ENCODE assay signal across 9 cellular contexts in genomic region chr11:8206251-8207079, GRCh38. TPM values are rescaled to one million over a fixed set of nuclear protein-coding genes. Genes with fewer than 3 reads are reported as not detected.
A peak's percentile ranks its signal among the peaks of the same experiment; 100 is the strongest.
DNase-seq lines count a peak whose midpoint lies in the region; ATAC-seq and TF ChIP-seq lines count a peak whose summit lies in the region.
"Had no signal": no experiment of that assay in that cellular context is flagged by ENCODE, and none has a peak within 500 bp of the region (broad histone marks: within the 10 kb centered on the region; RNA-seq: fewer than 3 reads in every experiment).

No MANE protein-coding gene starts in this region.

- H3K27me3 ChIP-seq in body of pancreas = peaks cover 0 to 10% of the 10 kb centered on the region in 2 donors
- H3K27me3 ChIP-seq in transverse colon = peaks cover 8% of the 10 kb centered on the region

- peaks cover 5% of the 10 kb centered on the region for H3K4me1 Mint-ChIP-seq in activated T-cell treated with anti-CD3 and anti-CD28 coated beads, Interleukin-2, amount 50 U/mL, for 4 hours (ENCODE audit: low read depth)

- in situ Hi-C loops in transverse colon (cut with MboI; ENCODE audit: low pct_ligation_motif_present in 1 of 4, low pct_unique_long_range_greater_than_20kb in 1 of 4, low sequenced_read_pairs in 3 of 4) = no loop called here

- no peaks in the 10 kb centered on the region for H3K9me3 Mint-ChIP-seq in activated T-cell treated with anti-CD3 and anti-CD28 coated beads, Interleukin-2, amount 50 U/mL, for 4 hours

- peak overlapping the region; percentile 9 for H3K4me3 Mint-ChIP-seq in activated T-cell treated with anti-CD3 and anti-CD28 coated beads, Interleukin-2, amount 50 U/mL, for 4 hours

- no peak for DNase-seq in activated T-cell treated with anti-CD3 and anti-CD28 coated beads, Interleukin-2, amount 50 U/mL, for 4 hours
- no peak for DNase-seq in activated T-cell treated with anti-CD3 and anti-CD28 coated beads, Interleukin-2, amount 50 U/mL, for 1 hour
- DNase-seq in body of pancreas (peak; percentile 54 to 76 (median 60)), medulla oblongata (ENCODE audit: extremely low spot score) (peak; percentile 83), transverse colon (no peak), HCEC 1CT (no peak), NCI-H2196 (lab: John Stamatoyannopoulos, UW; ENCODE audit: unreplicated experiment) (no peak)

- H3K36me3 Mint-ChIP-seq in activated T-cell treated with anti-CD3 and anti-CD28 coated beads, Interleukin-2, amount 50 U/mL, for 4 hours (ENCODE audit: insufficient read depth) = no peaks in the 10 kb centered on the region

- no peak for TF ChIP-seq EP300 in transverse colon (IDR thresholded peaks at IDR 0.05; ENCODE audit: low read depth)

- peak in 1 of 2 donors; percentile 28 for ATAC-seq in activated T-cell treated with anti-CD3 and anti-CD28 coated beads, Interleukin-2, amount 50 U/mL, for 4 hours
- peak; percentile 85 for ATAC-seq in body of pancreas
- ATAC-seq in GM18520 (IDR thresholded peaks at IDR 0.05; ENCODE audit: unreplicated experiment) = no peak

- no peak overlapping the region for H3K4me3 ChIP-seq in body of pancreas
- H3K4me3 ChIP-seq in transverse colon = no peak overlapping the region

- no peaks in the 10 kb centered on the region for H3K36me3 ChIP-seq in body of pancreas (replicated peaks in 1 of 2; ENCODE audit: insufficient read depth in 1 of 2, low read depth in 2 of 2)
- H3K36me3 ChIP-seq in transverse colon = no peaks in the 10 kb centered on the region

- peaks cover 14% of the 10 kb centered on the region for H3K4me1 ChIP-seq in body of pancreas
- peaks cover 0 to 5% (median 0%) of the 10 kb centered on the region in 4 donors for H3K4me1 ChIP-seq in transverse colon

- peaks cover 42% of the 10 kb centered on the region for H3K27me3 Mint-ChIP-seq in activated T-cell treated with anti-CD3 and anti-CD28 coated beads, Interleukin-2, amount 50 U/mL, for 4 hours (ENCODE audit: low read depth)

- TF ChIP-seq POLR2A in body of pancreas (IDR thresholded peaks at IDR 0.05) (no peak), transverse colon (IDR thresholded peaks at IDR 0.05) (no peak)

- intact Hi-C loops in body of pancreas (cut with DNase I) = no loop called here
- intact Hi-C loops in transverse colon (cut with DNase I; ENCODE audit: low total_unique reads) = no loop called here

- H3K27ac ChIP-seq in body of pancreas = peak overlapping the region in 1 of 4 donors; percentile 54
- peak overlapping the region; percentile 46 to 68 (median 48) for H3K27ac ChIP-seq in transverse colon

- H3K9me3 ChIP-seq in body of pancreas = no peaks in the 10 kb centered on the region
- no peaks in the 10 kb centered on the region for H3K9me3 ChIP-seq in transverse colon

- WGBS in body of pancreas, 2 donors = 5 to 11% methylated on average over 17 to 31 of the region's 31 CpGs
- 38 to 61% methylated on average over 9 to 30 of the region's 31 CpGs for WGBS in transverse colon (ENCODE audit: low coverage in 1 of 2), 2 donors

- TF ChIP-seq CTCF in body of pancreas (IDR thresholded peaks at IDR 0.05) = no peak
- TF ChIP-seq CTCF in transverse colon (IDR thresholded peaks at IDR 0.05) = no peak

RNA-seq across cellular contexts. Expression of gene RIC3, which starts 37.6 kb away (rescaled TPM):
- 10 to 100 TPM; 14.5 to 16.6 (median 15.2) TPM for total RNA-seq in activated T-cell treated with anti-CD3 and anti-CD28 coated beads, Interleukin-2, amount 50 U/mL, for 4 hours
- total RNA-seq in body of pancreas (10 to 100 TPM; 40.0 to 44.5 TPM), transverse colon (10 to 100 TPM in 2 of 4 donors, 1 to 10 TPM in 2; 3.3 to 43.0 (median 12.5) TPM)
- total RNA-seq: dermis microvascular lymphatic vessel endothelial cell had no signal

RNA-seq across cellular contexts. Expression of gene LMO1, which starts 57.2 kb away (rescaled TPM):
- not detected for total RNA-seq in activated T-cell treated with anti-CD3 and anti-CD28 coated beads, Interleukin-2, amount 50 U/mL, for 4 hours
- 1 to 10 TPM in 1 of 2 donors, under 1 TPM in 1; 0.78 to 1.6 TPM for total RNA-seq in body of pancreas
- total RNA-seq in transverse colon = not detected
- total RNA-seq: dermis microvascular lymphatic vessel endothelial cell had no signal

Comparison
In these comparisons a context has a peak if more than half of its experiments do, and no peak if none do; other contexts are left out.
1. DNase-seq: peak in body of pancreas (4 of 4) and medulla oblongata (single experiment); none in activated T-cell treated with anti-CD3 and anti-CD28 coated beads, Interleukin-2, amount 50 U/mL, for 4 hours (single experiment), activated T-cell treated with anti-CD3 and anti-CD28 coated beads, Interleukin-2, amount 50 U/mL, for 1 hour (single experiment), transverse colon (single experiment), HCEC 1CT (single experiment) and NCI-H2196 (single experiment).